Comparison of ENCODE assay signal across 14 cellular contexts in the genomic region with DNA sequence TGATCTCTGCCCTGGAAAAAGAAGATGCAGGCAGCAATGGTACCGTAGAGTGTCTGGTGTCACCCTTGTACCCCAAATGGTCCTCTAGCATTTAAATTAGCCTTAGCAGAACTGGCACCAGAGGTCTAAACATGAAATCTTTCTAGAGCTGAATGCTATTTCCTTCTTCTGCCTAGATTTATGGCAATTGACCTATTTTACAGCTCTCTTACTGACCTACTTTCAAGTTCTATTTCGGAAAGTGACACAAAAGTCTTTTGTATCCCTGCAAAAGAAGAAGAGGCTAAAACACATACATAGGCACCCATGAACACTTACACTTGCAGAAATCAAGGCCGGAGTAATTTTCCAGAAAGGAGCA.
"Had no signal": no experiment of that assay in that cellular context is flagged by ENCODE, and none has a peak within 500 bp of the region (broad histone marks: within the 10 kb centered on the region; RNA-seq: fewer than 3 reads in every experiment).

No MANE protein-coding gene starts in this region.

- H3K36me3 ChIP-seq: gastrocnemius medialis, heart right ventricle, left lung had no signal

- H3K36me3 Mint-ChIP-seq: activated naive CD8-positive, alpha-beta T cell; stimulated activated naive B cell treated with anti-CD40 and anti-IgM and Interleukin-4, amounts not matched to agents 10 μg/mL and 1 μg/mL and 100 μg/mL, for 72 hours had no signal

- H3K4me1 ChIP-seq: gastrocnemius medialis, heart right ventricle, left lung had no signal

- H3K27ac ChIP-seq: gastrocnemius medialis, left lung had no signal

- H3K27me3 ChIP-seq: gastrocnemius medialis, left lung had no signal

- H3K4me3 ChIP-seq: gastrocnemius medialis, heart right ventricle, left lung had no signal

- H3K4me3 Mint-ChIP-seq: activated naive CD8-positive, alpha-beta T cell; activated T-cell treated with anti-CD3 and anti-CD28 coated beads, Interleukin-2, amount 50 U/mL, for 24 hours; neural crest cell; stimulated activated naive B cell treated with anti-CD40 and anti-IgM and Interleukin-4, amounts not matched to agents 10 μg/mL and 1 μg/mL and 100 μg/mL, for 72 hours had no signal

- H3K27ac Mint-ChIP-seq: activated naive CD8-positive, alpha-beta T cell; activated T-cell treated with anti-CD3 and anti-CD28 coated beads, Interleukin-2, amount 50 U/mL, for 24 hours; stimulated activated naive B cell treated with anti-CD40 and anti-IgM and Interleukin-4, amounts not matched to agents 10 μg/mL and 1 μg/mL and 100 μg/mL, for 72 hours had no signal

- DNase-seq: activated CD4-positive, alpha-beta T cell treated with anti-CD3 and anti-CD28 coated beads, Interleukin-2, amount 50 U/mL, for 4 hours; activated effector memory CD4-positive, alpha-beta T cell treated with anti-CD3 and anti-CD28 coated beads, Interleukin-2, amount 50 U/mL, for 16 hours; activated T-cell treated with anti-CD3 and anti-CD28 coated beads, Interleukin-2, amount 50 U/mL, for 24 hours; aorta; gastrocnemius medialis; heart right ventricle; left lung; retina; small intestine; stimulated activated naive B cell treated with anti-CD40 and anti-IgM and Interleukin-4, amounts not matched to agents 10 μg/mL and 1 μg/mL and 100 μg/mL, for 72 hours; substantia nigra had no signal

- H3K4me1 Mint-ChIP-seq: stimulated activated naive B cell treated with anti-CD40 and anti-IgM and Interleukin-4, amounts not matched to agents 10 μg/mL and 1 μg/mL and 100 μg/mL, for 72 hours had no signal

- H3K9me3 ChIP-seq: gastrocnemius medialis, left lung had no signal

- ATAC-seq: activated CD4-positive, CD25-positive, alpha-beta regulatory T cell treated with anti-CD3 and anti-CD28 coated beads, Interleukin-2, amount 50 U/mL, for 24 hours; heart right ventricle; stimulated activated naive B cell treated with anti-CD40 and anti-IgM and Interleukin-4, amounts not matched to agents 10 μg/mL and 1 μg/mL and 100 μg/mL, for 72 hours had no signal

- H3K27me3 Mint-ChIP-seq: activated T-cell treated with anti-CD3 and anti-CD28 coated beads, Interleukin-2, amount 50 U/mL, for 24 hours had no signal
